In genomic region chrX:76148753-76149152, GRCh38 we compare ENCODE assay signal across 8 cellular contexts. TPM values are rescaled to one million over a fixed set of nuclear protein-coding genes. Genes with fewer than 3 reads are reported as not detected.
DNase-seq lines count a peak whose midpoint lies in the region; ATAC-seq and TF ChIP-seq lines count a peak whose summit lies in the region.

No MANE protein-coding gene starts in this region.

- H3K27ac Mint-ChIP-seq in CD4-positive, CD25-positive, alpha-beta regulatory T cell, result peak overlapping the region; percentile 95 to 100 (median 97)
- peak overlapping the region; percentile 90 to 100 (median 98) for H3K27ac Mint-ChIP-seq in naive thymus-derived CD8-positive, alpha-beta T cell

- peak; percentile 14 to 16 for ATAC-seq in CD4-positive, CD25-positive, alpha-beta regulatory T cell (ENCODE audit: low read depth in 2 of 2)
- ATAC-seq in GM19468 (IDR thresholded peaks at IDR 0.05; ENCODE audit: extremely low read depth, unreplicated experiment) (peak; percentile 2), HG03342 (IDR thresholded peaks at IDR 0.05; ENCODE audit: unreplicated experiment) (no peak)
- ATAC-seq in naive thymus-derived CD8-positive, alpha-beta T cell, result peak; percentile 40 to 51

- peak overlapping the region; percentile 80 to 90 (median 86) for H3K4me3 Mint-ChIP-seq in CD4-positive, CD25-positive, alpha-beta regulatory T cell
- H3K4me3 Mint-ChIP-seq in naive thymus-derived CD8-positive, alpha-beta T cell, result peak overlapping the region; percentile 74 to 87 (median 84)

- peak; percentile 18 to 88 (median 68) for DNase-seq in CD4-positive, CD25-positive, alpha-beta regulatory T cell
- peak; percentile 23 for DNase-seq in NCI-H128 (lab: John Stamatoyannopoulos, UW; ENCODE audit: unreplicated experiment)
- DNase-seq in activated CD4-positive, alpha-beta T cell treated with anti-CD3 and anti-CD28 coated beads for 1 hour, result peak; percentile 11
- DNase-seq in effector CD4-positive, alpha-beta T cell, result peak; percentile 45
- DNase-seq in naive thymus-derived CD8-positive, alpha-beta T cell, result peak; percentile 13 to 82 (median 58)
- DNase-seq in vagina (ENCODE audit: extremely low spot score in 2 of 2), result no peak

- peaks cover 5% of the 10 kb centered on the region for H3K27me3 Mint-ChIP-seq in CD4-positive, CD25-positive, alpha-beta regulatory T cell
- H3K27me3 Mint-ChIP-seq in naive thymus-derived CD8-positive, alpha-beta T cell, result no peaks in the 10 kb centered on the region

- no peaks in the 10 kb centered on the region for H3K9me3 ChIP-seq in CD4-positive, CD25-positive, alpha-beta regulatory T cell (ENCODE audit: control insufficient read depth in 2 of 2, low read length in 2 of 2)
- H3K9me3 ChIP-seq in vagina, result no peaks in the 10 kb centered on the region

- peak overlapping the region; percentile 74 for H3K4me3 ChIP-seq in CD4-positive, CD25-positive, alpha-beta regulatory T cell (ENCODE audit: low read depth, low read length)
- H3K4me3 ChIP-seq in vagina, result peak overlapping the region; percentile 27 to 30

- intact Hi-C loops in vagina (cut with DNase I), result no loop called here

- peaks cover 18% of the 10 kb centered on the region for H3K4me1 ChIP-seq in CD4-positive, CD25-positive, alpha-beta regulatory T cell (ENCODE audit: control insufficient read depth, insufficient read depth, low read length, poor library complexity, severe bottlenecking)
- H3K4me1 ChIP-seq in vagina, result peaks cover 22% of the 10 kb centered on the region

- H3K27me3 ChIP-seq in CD4-positive, CD25-positive, alpha-beta regulatory T cell (ENCODE audit: control insufficient read depth, insufficient read depth, low read length), result no peaks in the 10 kb centered on the region
- no peaks in the 10 kb centered on the region for H3K27me3 ChIP-seq in vagina

- no peak for TF ChIP-seq POLR2A in vagina (IDR thresholded peaks at IDR 0.05)

- peak overlapping the region; percentile 80 for H3K27ac ChIP-seq in CD4-positive, CD25-positive, alpha-beta regulatory T cell (ENCODE audit: insufficient read depth, low read length, poor library complexity, severe bottlenecking)
- H3K27ac ChIP-seq in vagina, result peak overlapping the region; percentile 53

- H3K9me3 Mint-ChIP-seq in CD4-positive, CD25-positive, alpha-beta regulatory T cell, result no peaks in the 10 kb centered on the region
- no peaks in the 10 kb centered on the region for H3K9me3 Mint-ChIP-seq in naive thymus-derived CD8-positive, alpha-beta T cell

- no peaks in the 10 kb centered on the region for H3K36me3 ChIP-seq in CD4-positive, CD25-positive, alpha-beta regulatory T cell (ENCODE audit: control insufficient read depth, insufficient read depth, low read length)
- no peaks in the 10 kb centered on the region for H3K36me3 ChIP-seq in vagina

- no peaks in the 10 kb centered on the region for H3K36me3 Mint-ChIP-seq in CD4-positive, CD25-positive, alpha-beta regulatory T cell
- no peaks in the 10 kb centered on the region for H3K36me3 Mint-ChIP-seq in naive thymus-derived CD8-positive, alpha-beta T cell

- peaks cover 5 to 24% (median 15%) of the 10 kb centered on the region in 4 donors for H3K4me1 Mint-ChIP-seq in CD4-positive, CD25-positive, alpha-beta regulatory T cell
- peaks cover 7 to 22% (median 16%) of the 10 kb centered on the region in 4 donors for H3K4me1 Mint-ChIP-seq in naive thymus-derived CD8-positive, alpha-beta T cell

- POLR2A ChIA-PET in naive thymus-derived CD8-positive, alpha-beta T cell (lab: Charles Lee), result interaction anchor here (1.0 to 2.6 kb wide), 3 partner anchors 24 to 1534 kb away, joined by 4 to 14 read pairs (median 5); partner anchors contain the start of genes PBDC1 and RLIM

- TF ChIP-seq CTCF in vagina (IDR thresholded peaks at IDR 0.05), result no peak

RNA-seq across cellular contexts. Expression of gene PBDC1, which starts 24.1 kb away (rescaled TPM):
- 17.9 TPM for total RNA-seq in CD4-positive, CD25-positive, alpha-beta regulatory T cell
- 10 to 100 TPM; 27.4 to 48.1 (median 38.8) TPM for polyA plus RNA-seq in CD4-positive, CD25-positive, alpha-beta regulatory T cell
- 10 to 100 TPM; 23.9 to 26.3 TPM for total RNA-seq in naive thymus-derived CD8-positive, alpha-beta T cell
- polyA plus RNA-seq in naive thymus-derived CD8-positive, alpha-beta T cell, result 10 to 100 TPM; 31.6 to 54.1 (median 36.9) TPM
- total RNA-seq in vagina, result 9.8 TPM

Comparison
In these comparisons a context has a peak if more than half of its experiments do, and no peak if none do; other contexts are left out.
1. DNase-seq: peak in CD4-positive, CD25-positive, alpha-beta regulatory T cell (3 of 3), NCI-H128 (single experiment), activated CD4-positive, alpha-beta T cell treated with anti-CD3 and anti-CD28 coated beads for 1 hour (single experiment), effector CD4-positive, alpha-beta T cell (single experiment) and naive thymus-derived CD8-positive, alpha-beta T cell (10 of 10); none in vagina (0 of 2).